ENCODE assay signal across 1 cellular context in the genomic region with DNA sequence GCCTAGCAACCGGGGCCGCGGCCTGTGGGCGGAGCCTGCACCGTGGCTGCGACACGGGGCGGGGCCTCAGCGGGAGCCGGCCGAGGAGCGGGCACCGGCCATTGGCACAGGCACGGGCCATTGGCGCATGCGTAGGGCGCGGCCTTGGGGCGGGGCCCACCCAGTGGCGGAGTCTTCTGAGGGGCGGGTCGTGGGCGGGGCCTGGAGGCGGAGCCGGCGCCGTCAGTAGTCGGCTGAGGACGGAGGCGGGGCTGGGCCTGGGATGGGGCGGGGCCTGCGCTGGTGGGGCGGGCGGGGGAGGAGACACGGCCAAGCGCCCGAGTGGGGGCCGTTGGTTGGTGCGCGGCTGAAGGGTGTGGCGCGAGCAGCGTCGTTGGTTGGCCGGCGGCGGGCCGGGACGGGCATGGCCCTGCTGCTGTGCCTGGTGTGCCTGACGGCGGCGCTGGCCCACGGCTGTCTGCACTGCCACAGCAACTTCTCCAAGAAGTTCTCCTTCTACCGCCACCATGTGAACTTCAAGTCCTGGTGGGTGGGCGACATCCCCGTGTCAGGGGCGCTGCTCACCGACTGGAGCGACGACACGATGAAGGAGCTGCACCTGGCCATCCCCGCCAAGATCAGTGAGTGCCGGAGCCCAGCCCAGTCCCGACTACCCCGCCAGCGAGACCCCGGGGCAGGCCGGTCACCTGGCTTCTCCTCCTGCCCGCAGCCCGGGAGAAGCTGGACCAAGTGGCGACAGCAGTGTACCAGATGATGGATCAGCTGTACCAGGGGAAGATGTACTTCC.
TF ChIP-seq lines count a peak whose summit lies in the region.

Gene IZUMO4, plus strand, starts transcription at position 373 of the 787 bp plus-strand sequence. Its CDS starts 31 bp downstream, at position 404.

TF ChIP-seq in K562, 482 proteins besides CTCF, POLR2A, EP300 and RAD21 (continued from another document):
- TF ChIP-seq, protein P1, sequence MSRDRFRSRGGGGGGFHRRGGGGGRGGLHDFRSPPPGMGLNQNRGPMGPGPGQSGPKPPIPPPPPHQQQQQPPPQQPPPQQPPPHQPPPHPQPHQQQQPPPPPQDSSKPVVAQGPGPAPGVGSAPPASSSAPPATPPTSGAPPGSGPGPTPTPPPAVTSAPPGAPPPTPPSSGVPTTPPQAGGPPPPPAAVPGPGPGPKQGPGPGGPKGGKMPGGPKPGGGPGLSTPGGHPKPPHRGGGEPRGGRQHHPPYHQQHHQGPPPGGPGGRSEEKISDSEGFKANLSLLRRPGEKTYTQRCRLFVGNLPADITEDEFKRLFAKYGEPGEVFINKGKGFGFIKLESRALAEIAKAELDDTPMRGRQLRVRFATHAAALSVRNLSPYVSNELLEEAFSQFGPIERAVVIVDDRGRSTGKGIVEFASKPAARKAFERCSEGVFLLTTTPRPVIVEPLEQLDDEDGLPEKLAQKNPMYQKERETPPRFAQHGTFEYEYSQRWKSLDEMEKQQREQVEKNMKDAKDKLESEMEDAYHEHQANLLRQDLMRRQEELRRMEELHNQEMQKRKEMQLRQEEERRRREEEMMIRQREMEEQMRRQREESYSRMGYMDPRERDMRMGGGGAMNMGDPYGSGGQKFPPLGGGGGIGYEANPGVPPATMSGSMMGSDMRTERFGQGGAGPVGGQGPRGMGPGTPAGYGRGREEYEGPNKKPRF (IDR thresholded peaks at IDR 0.05; ENCODE audit: low read depth, low read length), result no peak
- no peak for TF ChIP-seq TARDBP (IDR thresholded peaks at IDR 0.05)
- no peak for TF ChIP-seq ZBTB40 (IDR thresholded peaks at IDR 0.05)
- TF ChIP-seq ZBTB40 (CRISPR knock-in tag; IDR thresholded peaks at IDR 0.05), result no peak
- TF ChIP-seq ZKSCAN8 (CRISPR knock-in tag; IDR thresholded peaks at IDR 0.05), result no peak
- 0 out of 2 replicates have a peak, but pooled peaks have one; percentile 46 for TF ChIP-seq MXI1 (IDR thresholded peaks at IDR 0.05; ENCODE audit: low read depth, low read length)
- peak; percentile 95; the same call in 1 of the 2 replicates for TF ChIP-seq ZNF165 (CRISPR knock-in tag; IDR thresholded peaks at IDR 0.05; ENCODE audit: borderline replicate concordance)
- peak in 1 of 2 experiments; percentile 44; a peak in 1 of 3 replicates for TF ChIP-seq CBX3 (IDR thresholded peaks at IDR 0.05; ENCODE audit: borderline replicate concordance in 1 of 2, low read length in 2 of 2)
- TF ChIP-seq MCM3 (IDR thresholded peaks at IDR 0.05), result no peak
- TF ChIP-seq HES1 (IDR thresholded peaks at IDR 0.05; ENCODE audit: low read depth), result no peak
- no peak for TF ChIP-seq ATF1 (CRISPR knock-in tag; IDR thresholded peaks at IDR 0.05)
- no peak for TF ChIP-seq ATF1 (tag; IDR thresholded peaks at IDR 0.05)
- TF ChIP-seq HDAC1 (IDR thresholded peaks at IDR 0.05), result peak in 1 of 2 experiments; percentile 68; a peak in 2 of 4 replicates
- no peak for TF ChIP-seq CBFA2T3 (IDR thresholded peaks at IDR 0.05)
- peak; percentile 94 to 95 for TF ChIP-seq NRF1 (conservative IDR thresholded peaks at IDR 0.05 in 1 of 2, IDR thresholded peaks at IDR 0.05 in 1 of 2)
- no peak; the same call in 1 of the 2 replicates for TF ChIP-seq MYC (IDR thresholded peaks at IDR 0.05; ENCODE audit: low read depth, low read length)
- TF ChIP-seq MYC (CRISPR knock-in tag; IDR thresholded peaks at IDR 0.05; ENCODE audit: borderline replicate concordance, low read depth), result no peak
- TF ChIP-seq, protein P2, sequence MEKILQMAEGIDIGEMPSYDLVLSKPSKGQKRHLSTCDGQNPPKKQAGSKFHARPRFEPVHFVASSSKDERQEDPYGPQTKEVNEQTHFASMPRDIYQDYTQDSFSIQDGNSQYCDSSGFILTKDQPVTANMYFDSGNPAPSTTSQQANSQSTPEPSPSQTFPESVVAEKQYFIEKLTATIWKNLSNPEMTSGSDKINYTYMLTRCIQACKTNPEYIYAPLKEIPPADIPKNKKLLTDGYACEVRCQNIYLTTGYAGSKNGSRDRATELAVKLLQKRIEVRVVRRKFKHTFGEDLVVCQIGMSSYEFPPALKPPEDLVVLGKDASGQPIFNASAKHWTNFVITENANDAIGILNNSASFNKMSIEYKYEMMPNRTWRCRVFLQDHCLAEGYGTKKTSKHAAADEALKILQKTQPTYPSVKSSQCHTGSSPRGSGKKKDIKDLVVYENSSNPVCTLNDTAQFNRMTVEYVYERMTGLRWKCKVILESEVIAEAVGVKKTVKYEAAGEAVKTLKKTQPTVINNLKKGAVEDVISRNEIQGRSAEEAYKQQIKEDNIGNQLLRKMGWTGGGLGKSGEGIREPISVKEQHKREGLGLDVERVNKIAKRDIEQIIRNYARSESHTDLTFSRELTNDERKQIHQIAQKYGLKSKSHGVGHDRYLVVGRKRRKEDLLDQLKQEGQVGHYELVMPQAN (IDR thresholded peaks at IDR 0.05; ENCODE audit: borderline replicate concordance), result peak; percentile 81
- TF ChIP-seq EWSR1 (IDR thresholded peaks at IDR 0.05; ENCODE audit: borderline replicate concordance, low read depth, partially characterized antibody), result no peak
- TF ChIP-seq MED1 (CRISPR knock-in tag; IDR thresholded peaks at IDR 0.05; ENCODE audit: borderline replicate concordance), result no peak
- peak in 1 of 2 experiments; percentile 62; a peak in 3 of 4 replicates for TF ChIP-seq MAZ (CRISPR knock-in tag; conservative IDR thresholded peaks at IDR 0.05 in 1 of 2, IDR thresholded peaks at IDR 0.05 in 1 of 2)
- no peak for TF ChIP-seq CBX8 (IDR thresholded peaks at IDR 0.05; ENCODE audit: borderline replicate concordance, extremely low read depth, low read depth, low read length, poor library complexity, severe bottlenecking)
- no peak for TF ChIP-seq ZNF561 (CRISPR knock-in tag; conservative IDR thresholded peaks at IDR 0.05)
- no peak for TF ChIP-seq KDM2B (CRISPR knock-in tag; IDR thresholded peaks at IDR 0.05)
- TF ChIP-seq KLF1 (tag; IDR thresholded peaks at IDR 0.05), result no peak
- TF ChIP-seq ZNF23 (CRISPR knock-in tag; IDR thresholded peaks at IDR 0.05), result no peak
- no peak for TF ChIP-seq ZNF639 (CRISPR knock-in tag; conservative IDR thresholded peaks at IDR 0.05 in 1 of 2, IDR thresholded peaks at IDR 0.05 in 1 of 2)
- no peak for TF ChIP-seq PHTF2 (CRISPR knock-in tag; IDR thresholded peaks at IDR 0.05)
- no peak for TF ChIP-seq HNRNPUL1 (IDR thresholded peaks at IDR 0.05; ENCODE audit: low read length)
TF ChIP-seq in K562: peak in this region for 33.
